25 cellular contexts compared by ENCODE assay signal in the genomic region with DNA sequence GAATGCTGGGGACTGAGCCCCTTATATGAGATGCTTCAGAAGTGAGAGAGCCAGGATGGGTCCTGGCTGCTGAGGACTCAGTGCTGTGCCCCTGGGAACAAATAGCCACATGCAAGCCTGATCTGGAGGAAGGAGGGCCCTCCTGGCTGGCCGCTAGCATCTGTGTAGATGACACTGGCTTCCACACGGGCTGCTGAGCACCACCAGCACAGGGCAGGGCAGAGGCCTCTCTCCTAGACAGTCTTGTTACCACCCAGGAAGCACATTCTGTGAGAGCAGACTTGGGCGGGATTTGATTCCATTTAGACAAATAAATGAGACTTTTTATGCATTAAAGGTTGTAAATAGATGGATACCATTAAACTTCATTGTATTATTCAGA. TPM values are rescaled to one million over a fixed set of nuclear protein-coding genes. Genes with fewer than 3 reads are reported as not detected.
DNase-seq lines count a peak whose midpoint lies in the region; ATAC-seq and TF ChIP-seq lines count a peak whose summit lies in the region.
"Had no signal": no experiment of that assay in that cellular context is flagged by ENCODE, and none has a peak within 500 bp of the region (broad histone marks: within the 10 kb centered on the region; RNA-seq: fewer than 3 reads in every experiment).

No MANE protein-coding gene starts in this region.

- H3K36me3 Mint-ChIP-seq in nephron (ENCODE audit: low read depth) = peaks cover 4% of the 10 kb centered on the region
- H3K36me3 Mint-ChIP-seq: activated CD4-positive, alpha-beta memory T cell treated with anti-CD3 and anti-CD28 coated beads for 36 hours; activated naive CD4-positive, alpha-beta T cell treated with anti-CD3 and anti-CD28 coated beads, Interleukin-2, amount 10 ng/mL, durations not matched to agents 7 days and 5 days had no signal

- H2AFZ ChIP-seq in SK-N-SH (ENCODE audit: low read depth) = no peak overlapping the region

- no peaks in the 10 kb centered on the region for H3K9me3 Mint-ChIP-seq in nephron
- H3K9me3 Mint-ChIP-seq: activated CD4-positive, alpha-beta memory T cell treated with anti-CD3 and anti-CD28 coated beads for 36 hours; activated naive CD4-positive, alpha-beta T cell treated with anti-CD3 and anti-CD28 coated beads, Interleukin-2, amount 10 ng/mL, durations not matched to agents 7 days and 5 days; activated T-cell treated with anti-CD3 and anti-CD28 coated beads, Interleukin-2, amount 50 U/mL, for 24 hours had no signal

- H3K4me3 ChIP-seq in SK-N-SH (ENCODE audit: low read depth in 2 of 2, low read length in 1 of 2) = no peak overlapping the region
- H3K4me3 ChIP-seq in dorsolateral prefrontal cortex = no peak overlapping the region
- H3K4me3 ChIP-seq in vagina = no peak overlapping the region
- H3K4me3 ChIP-seq: coronary artery, testis had no signal

- H3K27ac ChIP-seq in SK-N-SH (ENCODE audit: low read depth in 2 of 2, low read length in 1 of 2) = peak overlapping the region in 1 of 2 experiments; percentile 20; a peak in 2 of 4 replicates
- peak overlapping the region in 44 of 59 donors; percentile 2 to 86 (median 56) for H3K27ac ChIP-seq in dorsolateral prefrontal cortex
- peak overlapping the region; percentile 81 for H3K27ac ChIP-seq in vagina
- H3K27ac ChIP-seq: testis had no signal

- DNase-seq in SK-N-SH (no peak), dorsolateral prefrontal cortex (no peak), vagina (ENCODE audit: extremely low spot score in 2 of 2) (no peak), NCI-H526 treated with DMSO at 0.1 percent for 48 hours (lab: John Stamatoyannopoulos, UW) (no peak), islet precursor cell (no peak), activated gamma-delta T cell (lab: John Stamatoyannopoulos, UW) (no peak)
- DNase-seq: 8988T; activated CD4-positive, alpha-beta memory T cell treated with anti-CD3 and anti-CD28 coated beads for 36 hours; activated naive CD4-positive, alpha-beta T cell treated with anti-CD3 and anti-CD28 coated beads, Interleukin-2, amount 10 ng/mL, durations not matched to agents 7 days and 5 days; activated T-cell treated with anti-CD3 and anti-CD28 coated beads, Interleukin-2, amount 50 U/mL, for 24 hours; Calu3; hypothalamus; kidney glomerular epithelial cell; NCI-H1417 treated with DMSO at 0.1 percent for 48 hours; NCI-H2171; NCI-H69; OCI-M1; SHP77 treated with DMSO at 0.1 percent for 48 hours; stimulated activated CD4-positive, alpha-beta T cell treated with anti-CD3 and anti-CD28 coated beads, Interleukin-12 subunit alpha, Interleukin-12 subunit beta, amount 100 ng/mL, for 4 hours; T-helper 2 cell; testis had no signal

- H4K20me1 ChIP-seq in SK-N-SH (ENCODE audit: insufficient read depth) = no peaks in the 10 kb centered on the region

- TF ChIP-seq POLR2A in vagina (IDR thresholded peaks at IDR 0.05) = no peak

- H3K27me3 ChIP-seq in SK-N-SH (ENCODE audit: insufficient read depth) = no peaks in the 10 kb centered on the region
- no peaks in the 10 kb centered on the region for H3K27me3 ChIP-seq in dorsolateral prefrontal cortex
- no peaks in the 10 kb centered on the region for H3K27me3 ChIP-seq in vagina
- H3K27me3 ChIP-seq: testis had no signal

- no peak overlapping the region for H3K4me2 ChIP-seq in SK-N-SH

- no peak for TF ChIP-seq EP300 in SK-N-SH (IDR thresholded peaks at IDR 0.05; ENCODE audit: borderline replicate concordance in 1 of 2, low read depth in 1 of 2, low read length in 1 of 2)

- intact Hi-C loops in dorsolateral prefrontal cortex (cut with DNase I) (no loop called here), vagina (cut with DNase I) (no loop called here)

- peaks cover 0 to 2% of the 10 kb centered on the region in 2 experiments for H3K36me3 ChIP-seq in SK-N-SH (replicated peaks in 1 of 2; ENCODE audit: control insufficient read depth in 1 of 2, insufficient read depth in 2 of 2, low read length in 1 of 2)
- no peaks in the 10 kb centered on the region for H3K36me3 ChIP-seq in vagina

- no peaks in the 10 kb centered on the region for H3K27me3 Mint-ChIP-seq in nephron (ENCODE audit: low read depth)
- H3K27me3 Mint-ChIP-seq: activated CD4-positive, alpha-beta memory T cell treated with anti-CD3 and anti-CD28 coated beads for 36 hours; activated T-cell treated with anti-CD3 and anti-CD28 coated beads, Interleukin-2, amount 50 U/mL, for 24 hours; B cell had no signal

- H3K9me3 ChIP-seq in SK-N-SH (no peaks in the 10 kb centered on the region), vagina (no peaks in the 10 kb centered on the region)
- H3K9me3 ChIP-seq: testis had no signal

- WGBS in SK-N-SH (ENCODE audit: low lambda C conversion rate) = 84% methylated on average over 3 of the region's 3 CpGs

- peaks cover 41% of the 10 kb centered on the region for H3K4me1 Mint-ChIP-seq in nephron
- H3K4me1 Mint-ChIP-seq: activated naive CD4-positive, alpha-beta T cell treated with anti-CD3 and anti-CD28 coated beads, Interleukin-2, amount 10 ng/mL, durations not matched to agents 7 days and 5 days had no signal

- no peaks in the 10 kb centered on the region for H3K9me2 ChIP-seq in SK-N-SH

- H3K79me2 ChIP-seq in SK-N-SH (ENCODE audit: insufficient read depth) = no peaks in the 10 kb centered on the region

- peaks cover 22% of the 10 kb centered on the region for H3F3A ChIP-seq in SK-N-SH (replicated peaks; ENCODE audit: insufficient read depth)

- no peak for TF ChIP-seq RAD21 in SK-N-SH (IDR thresholded peaks at IDR 0.05; ENCODE audit: low read length)

- H3K4me3 Mint-ChIP-seq in nephron = no peak overlapping the region
- H3K4me3 Mint-ChIP-seq: activated CD4-positive, alpha-beta memory T cell treated with anti-CD3 and anti-CD28 coated beads for 36 hours; activated naive CD4-positive, alpha-beta T cell treated with anti-CD3 and anti-CD28 coated beads, Interleukin-2, amount 10 ng/mL, durations not matched to agents 7 days and 5 days; activated T-cell treated with anti-CD3 and anti-CD28 coated beads, Interleukin-2, amount 50 U/mL, for 24 hours; B cell had no signal

- H3K4me1 ChIP-seq in SK-N-SH (ENCODE audit: control insufficient read depth in 1 of 2, insufficient read depth in 2 of 2, low read depth in 1 of 2, low read length in 1 of 2) = peaks cover under 1 to 17% of the 10 kb centered on the region in 2 experiments; a peak in 2 of 4 replicates
- H3K4me1 ChIP-seq in vagina = peaks cover 20% of the 10 kb centered on the region

- POLR2A ChIA-PET in SK-N-SH (lab: Yijun Ruan, JAX) = no interaction called here

- CTCF ChIA-PET in SK-N-SH (lab: Yijun Ruan, JAX) = interaction anchor here (1.3 to 1.4 kb wide), 2 partner anchors 15 to 16 kb away, joined by 3 to 4 read pairs; no protein-coding TSS in a partner anchor

- H3K27ac Mint-ChIP-seq in nephron = peak overlapping the region; percentile 59 to 89 (median 66)
- H3K27ac Mint-ChIP-seq: activated CD4-positive, alpha-beta memory T cell treated with anti-CD3 and anti-CD28 coated beads for 36 hours; activated T-cell treated with anti-CD3 and anti-CD28 coated beads, Interleukin-2, amount 50 U/mL, for 24 hours; B cell had no signal

- no peak overlapping the region for H3K9ac ChIP-seq in SK-N-SH

- peak; percentile 34; the same call in 2 of the 3 replicates for ATAC-seq in SK-N-SH treated with all-trans-retinoic acid at 6 μM for 48 hours

- TF ChIP-seq CTCF in SK-N-SH (IDR thresholded peaks at IDR 0.05) (no peak), dorsolateral prefrontal cortex (IDR thresholded peaks at IDR 0.05 in 54 of 56, conservative IDR thresholded peaks at IDR 0.05 in 2 of 56; ENCODE audit: low read depth in 1 of 56, partially characterized antibody in 56 of 56) (no peak), nephron (IDR thresholded peaks at IDR 0.05; ENCODE audit: unreplicated experiment in 3 of 3) (no peak), vagina (IDR thresholded peaks at IDR 0.05) (no peak)

TF ChIP-seq in SK-N-SH treated with all-trans-retinoic acid at 6 μM for 48 hours, 23 proteins besides CTCF, POLR2A, EP300 and RAD21 (continues in another document):
- TF ChIP-seq GLIS3 (CRISPR knock-in tag; IDR thresholded peaks at IDR 0.05) (no peak), RARB (CRISPR knock-in tag; IDR thresholded peaks at IDR 0.05) (no peak), BACH2 (CRISPR knock-in tag; IDR thresholded peaks at IDR 0.05; ENCODE audit: borderline replicate concordance) (no peak), SNAI2 (CRISPR knock-in tag; IDR thresholded peaks at IDR 0.05) (no peak), ZNF8 (CRISPR knock-in tag; IDR thresholded peaks at IDR 0.05) (no peak), ZNF565 (CRISPR knock-in tag; conservative IDR thresholded peaks at IDR 0.05; ENCODE audit: low read depth) (no peak), TOX (CRISPR knock-in tag; IDR thresholded peaks at IDR 0.05; ENCODE audit: borderline replicate concordance) (no peak), ZFP30 (CRISPR knock-in tag; IDR thresholded peaks at IDR 0.05) (no peak), ZNF70 (CRISPR knock-in tag; IDR thresholded peaks at IDR 0.05) (no peak), ESRRG (CRISPR knock-in tag; IDR thresholded peaks at IDR 0.05) (no peak), TCF4 (CRISPR knock-in tag; IDR thresholded peaks at IDR 0.05; ENCODE audit: borderline replicate concordance) (no peak)

TF ChIP-seq in SK-N-SH, 30 proteins besides CTCF, POLR2A, EP300 and RAD21 (continues in another document):
- TF ChIP-seq, protein P1, sequence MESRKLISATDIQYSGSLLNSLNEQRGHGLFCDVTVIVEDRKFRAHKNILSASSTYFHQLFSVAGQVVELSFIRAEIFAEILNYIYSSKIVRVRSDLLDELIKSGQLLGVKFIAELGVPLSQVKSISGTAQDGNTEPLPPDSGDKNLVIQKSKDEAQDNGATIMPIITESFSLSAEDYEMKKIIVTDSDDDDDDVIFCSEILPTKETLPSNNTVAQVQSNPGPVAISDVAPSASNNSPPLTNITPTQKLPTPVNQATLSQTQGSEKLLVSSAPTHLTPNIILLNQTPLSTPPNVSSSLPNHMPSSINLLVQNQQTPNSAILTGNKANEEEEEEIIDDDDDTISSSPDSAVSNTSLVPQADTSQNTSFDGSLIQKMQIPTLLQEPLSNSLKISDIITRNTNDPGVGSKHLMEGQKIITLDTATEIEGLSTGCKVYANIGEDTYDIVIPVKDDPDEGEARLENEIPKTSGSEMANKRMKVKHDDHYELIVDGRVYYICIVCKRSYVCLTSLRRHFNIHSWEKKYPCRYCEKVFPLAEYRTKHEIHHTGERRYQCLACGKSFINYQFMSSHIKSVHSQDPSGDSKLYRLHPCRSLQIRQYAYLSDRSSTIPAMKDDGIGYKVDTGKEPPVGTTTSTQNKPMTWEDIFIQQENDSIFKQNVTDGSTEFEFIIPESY (IDR thresholded peaks at IDR 0.05; ENCODE audit: borderline replicate concordance, low read depth) = no peak
- TF ChIP-seq NFIC (IDR thresholded peaks at IDR 0.05; ENCODE audit: borderline replicate concordance) (no peak), MXI1 (IDR thresholded peaks at IDR 0.05; ENCODE audit: low read depth, low read length) (no peak)

RNA-seq across cellular contexts. Expression of a gene that starts 48.0 kb away (rescaled TPM):
- 34.9 and 51.0 TPM in 2 replicates for polyA plus RNA-seq in SK-N-SH (2012; rRNA removed)
- polyA plus RNA-seq in SK-N-SH (2012; cell fraction: cytosol; rRNA removed) = 54.8 and 55.1 TPM in 2 replicates
- 34.9 and 41.5 TPM in 2 replicates for polyA plus RNA-seq in SK-N-SH (2012; cell fraction: nucleus; rRNA removed)
- 100 to 1,000 TPM in 99 of 120 experiments, 10 to 100 TPM in 21; 82.2 to 211 (median 117) TPM for total RNA-seq in dorsolateral prefrontal cortex
- total RNA-seq in vagina = 40.5 TPM

RNA-seq across cellular contexts. Expression of a gene that starts 48.4 kb away (rescaled TPM):
- polyA plus RNA-seq in SK-N-SH (2012; rRNA removed) = 34.8 and 53.5 TPM in 2 replicates
- 46.3 and 53.9 TPM in 2 replicates for polyA plus RNA-seq in SK-N-SH (2012; cell fraction: cytosol; rRNA removed)
- polyA plus RNA-seq in SK-N-SH (2012; cell fraction: nucleus; rRNA removed) = 55.0 and 60.5 TPM in 2 replicates
- 100 to 1,000 TPM in 116 of 120 experiments, 10 to 100 TPM in 4; 89.7 to 184 (median 138) TPM for total RNA-seq in dorsolateral prefrontal cortex
- 21.6 TPM for total RNA-seq in vagina
